1 cellular context compared by ENCODE assay signal in genomic region chr9:137550958-137551655, GRCh38.
TF ChIP-seq lines count a peak whose summit lies in the region.

No MANE protein-coding gene starts in this region.

TF ChIP-seq in HEK293, 187 proteins besides CTCF, POLR2A, EP300 and RAD21 (continued from another document):
- TF ChIP-seq PRDM2 (tag by site-specific recombination; IDR thresholded peaks at IDR 0.05; ENCODE audit: borderline replicate concordance) (no peak), ZNF391 (tag by site-specific recombination; IDR thresholded peaks at IDR 0.05; ENCODE audit: borderline replicate concordance, low read depth) (peak; percentile 22; the same call in 1 of the 2 replicates), ZNF24 (tag by site-specific recombination; IDR thresholded peaks at IDR 0.05) (no peak), ZNF555 (tag by site-specific recombination; conservative IDR thresholded peaks at IDR 0.05) (no peak), ZNF202 (tag by site-specific recombination; IDR thresholded peaks at IDR 0.05; ENCODE audit: borderline replicate concordance) (no peak), ZNF785 (tag by site-specific recombination; IDR thresholded peaks at IDR 0.05) (peak; percentile 46; the same call in 1 of the 2 replicates), ZNF670 (tag by site-specific recombination; IDR thresholded peaks at IDR 0.05; ENCODE audit: low read depth) (no peak), ZNF311 (tag by site-specific recombination; IDR thresholded peaks at IDR 0.05; ENCODE audit: borderline replicate concordance) (no peak), BCL11A (tag by site-specific recombination; IDR thresholded peaks at IDR 0.05; ENCODE audit: low read depth) (peak; percentile 71), ZNF23 (tag by site-specific recombination; IDR thresholded peaks at IDR 0.05; ENCODE audit: borderline replicate concordance) (no peak), AEBP2 (tag by site-specific recombination; IDR thresholded peaks at IDR 0.05; ENCODE audit: borderline replicate concordance) (no peak), ZNF654 (tag by site-specific recombination; IDR thresholded peaks at IDR 0.05; ENCODE audit: low read depth) (no peak), SP7 (tag by site-specific recombination; IDR thresholded peaks at IDR 0.05) (peak; percentile 68), HIC1 (tag by site-specific recombination; IDR thresholded peaks at IDR 0.05) (peak; percentile 68), ZNF610 (tag by site-specific recombination; IDR thresholded peaks at IDR 0.05; ENCODE audit: borderline replicate concordance) (no peak), ZNF37A (tag by site-specific recombination; IDR thresholded peaks at IDR 0.05) (no peak), TCF7L2 (IDR thresholded peaks at IDR 0.05; ENCODE audit: borderline replicate concordance, low read depth, low read length) (no peak), ZNF571 (tag by site-specific recombination; IDR thresholded peaks at IDR 0.05) (no peak), ZNF366 (tag by site-specific recombination; conservative IDR thresholded peaks at IDR 0.05) (no peak), ZNF629 (tag by site-specific recombination; IDR thresholded peaks at IDR 0.05) (no peak), ZSCAN30 (tag by site-specific recombination; IDR thresholded peaks at IDR 0.05) (peak; percentile 29; the same call in 1 of the 2 replicates), WT1 (tag by site-specific recombination; IDR thresholded peaks at IDR 0.05) (peak; percentile 35; the same call in 1 of the 2 replicates), ATF2 (tag by site-specific recombination; IDR thresholded peaks at IDR 0.05; ENCODE audit: low read depth) (no peak), ZNF341 (tag by site-specific recombination; IDR thresholded peaks at IDR 0.05; ENCODE audit: low read depth) (0 out of 2 replicates have a peak, but pooled peaks have one; percentile 8), ZNF433 (tag by site-specific recombination; IDR thresholded peaks at IDR 0.05; ENCODE audit: low read depth) (no peak), HOXA7 (CRISPR knock-in tag; IDR thresholded peaks at IDR 0.05; ENCODE audit: borderline replicate concordance) (no peak)
- TF ChIP-seq, protein P1, sequence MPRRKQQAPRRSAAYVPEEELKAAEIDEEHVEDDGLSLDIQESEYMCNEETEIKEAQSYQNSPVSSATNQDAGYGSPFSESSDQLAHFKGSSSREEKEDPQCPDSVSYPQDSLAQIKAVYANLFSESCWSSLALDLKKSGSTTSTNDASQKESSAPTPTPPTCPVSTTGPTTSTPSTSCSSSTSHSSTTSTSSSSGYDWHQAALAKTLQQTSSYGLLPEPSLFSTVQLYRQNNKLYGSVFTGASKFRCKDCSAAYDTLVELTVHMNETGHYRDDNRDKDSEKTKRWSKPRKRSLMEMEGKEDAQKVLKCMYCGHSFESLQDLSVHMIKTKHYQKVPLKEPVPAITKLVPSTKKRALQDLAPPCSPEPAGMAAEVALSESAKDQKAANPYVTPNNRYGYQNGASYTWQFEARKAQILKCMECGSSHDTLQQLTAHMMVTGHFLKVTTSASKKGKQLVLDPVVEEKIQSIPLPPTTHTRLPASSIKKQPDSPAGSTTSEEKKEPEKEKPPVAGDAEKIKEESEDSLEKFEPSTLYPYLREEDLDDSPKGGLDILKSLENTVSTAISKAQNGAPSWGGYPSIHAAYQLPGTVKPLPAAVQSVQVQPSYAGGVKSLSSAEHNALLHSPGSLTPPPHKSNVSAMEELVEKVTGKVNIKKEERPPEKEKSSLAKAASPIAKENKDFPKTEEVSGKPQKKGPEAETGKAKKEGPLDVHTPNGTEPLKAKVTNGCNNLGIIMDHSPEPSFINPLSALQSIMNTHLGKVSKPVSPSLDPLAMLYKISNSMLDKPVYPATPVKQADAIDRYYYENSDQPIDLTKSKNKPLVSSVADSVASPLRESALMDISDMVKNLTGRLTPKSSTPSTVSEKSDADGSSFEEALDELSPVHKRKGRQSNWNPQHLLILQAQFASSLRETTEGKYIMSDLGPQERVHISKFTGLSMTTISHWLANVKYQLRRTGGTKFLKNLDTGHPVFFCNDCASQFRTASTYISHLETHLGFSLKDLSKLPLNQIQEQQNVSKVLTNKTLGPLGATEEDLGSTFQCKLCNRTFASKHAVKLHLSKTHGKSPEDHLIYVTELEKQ (tag by site-specific recombination; IDR thresholded peaks at IDR 0.05; ENCODE audit: borderline replicate concordance) = no peak
- TF ChIP-seq, protein P2, sequence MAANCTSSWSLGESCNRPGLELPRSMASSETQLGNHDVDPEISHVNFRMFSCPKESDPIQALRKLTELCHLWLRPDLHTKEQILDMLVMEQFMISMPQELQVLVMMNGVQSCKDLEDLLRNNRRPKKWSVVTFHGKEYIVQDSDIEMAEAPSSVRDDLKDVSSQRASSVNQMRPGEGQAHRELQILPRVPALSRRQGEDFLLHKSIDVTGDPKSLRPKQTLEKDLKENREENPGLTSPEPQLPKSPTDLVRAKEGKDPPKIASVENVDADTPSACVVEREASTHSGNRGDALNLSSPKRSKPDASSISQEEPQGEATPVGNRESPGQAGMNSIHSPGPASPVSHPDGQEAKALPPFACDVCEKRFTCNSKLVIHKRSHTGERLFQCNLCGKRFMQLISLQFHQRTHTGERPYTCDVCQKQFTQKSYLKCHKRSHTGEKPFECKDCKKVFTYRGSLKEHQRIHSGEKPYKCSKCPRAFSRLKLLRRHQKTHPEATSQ (tag by site-specific recombination; IDR thresholded peaks at IDR 0.05) = no peak
